1 cellular context compared by ENCODE assay signal in the genomic region with DNA sequence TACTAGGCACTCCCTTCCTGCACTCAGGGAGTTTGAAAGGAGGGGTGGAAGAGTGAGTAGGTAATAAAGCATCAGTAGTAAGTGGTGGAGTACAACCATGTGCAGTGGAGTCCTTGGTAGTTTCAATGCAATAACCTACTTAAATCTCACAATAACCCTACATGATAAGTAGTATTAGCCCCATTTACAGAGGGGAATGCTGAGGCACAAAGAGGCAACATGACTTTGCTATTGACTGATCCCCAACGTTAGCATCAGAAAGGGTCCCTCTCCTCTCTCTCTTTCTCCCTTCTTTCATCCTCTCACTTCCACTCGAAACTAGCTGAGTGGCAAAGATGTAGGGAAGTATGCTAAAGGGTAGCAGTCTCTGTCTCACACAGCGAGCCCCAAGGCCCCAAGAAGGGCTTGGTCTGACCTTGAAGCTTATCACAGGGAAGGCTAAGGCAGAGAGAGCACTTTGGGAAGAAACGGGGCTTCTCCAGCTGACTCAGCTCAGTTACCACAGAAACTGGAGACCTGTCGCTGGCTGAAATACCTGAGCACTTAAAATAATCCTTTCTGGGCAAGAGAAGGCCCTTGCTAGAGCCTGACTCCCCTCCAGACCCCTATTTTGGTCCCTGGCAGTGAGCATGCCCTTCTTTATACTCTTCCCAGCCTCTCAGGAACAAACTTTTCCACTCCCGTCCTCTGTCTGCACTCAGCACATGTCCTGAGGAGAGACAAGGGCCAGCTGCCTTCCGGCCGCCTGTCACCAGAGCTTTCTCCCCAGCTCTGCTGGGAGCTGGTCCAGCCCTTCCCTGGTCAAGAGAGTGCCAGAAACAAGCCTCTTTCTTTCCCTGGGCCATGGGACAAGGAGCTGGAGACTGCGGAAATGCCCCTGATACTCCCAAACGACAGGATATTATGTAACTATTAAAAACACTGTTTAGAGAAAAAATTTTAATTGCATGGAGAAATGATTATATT.
TF ChIP-seq lines count a peak whose summit lies in the region.

No MANE protein-coding gene starts in this region.

TF ChIP-seq in HEK293, 187 proteins besides CTCF, POLR2A, EP300 and RAD21 (continued from another document):
- TF ChIP-seq, protein P1, sequence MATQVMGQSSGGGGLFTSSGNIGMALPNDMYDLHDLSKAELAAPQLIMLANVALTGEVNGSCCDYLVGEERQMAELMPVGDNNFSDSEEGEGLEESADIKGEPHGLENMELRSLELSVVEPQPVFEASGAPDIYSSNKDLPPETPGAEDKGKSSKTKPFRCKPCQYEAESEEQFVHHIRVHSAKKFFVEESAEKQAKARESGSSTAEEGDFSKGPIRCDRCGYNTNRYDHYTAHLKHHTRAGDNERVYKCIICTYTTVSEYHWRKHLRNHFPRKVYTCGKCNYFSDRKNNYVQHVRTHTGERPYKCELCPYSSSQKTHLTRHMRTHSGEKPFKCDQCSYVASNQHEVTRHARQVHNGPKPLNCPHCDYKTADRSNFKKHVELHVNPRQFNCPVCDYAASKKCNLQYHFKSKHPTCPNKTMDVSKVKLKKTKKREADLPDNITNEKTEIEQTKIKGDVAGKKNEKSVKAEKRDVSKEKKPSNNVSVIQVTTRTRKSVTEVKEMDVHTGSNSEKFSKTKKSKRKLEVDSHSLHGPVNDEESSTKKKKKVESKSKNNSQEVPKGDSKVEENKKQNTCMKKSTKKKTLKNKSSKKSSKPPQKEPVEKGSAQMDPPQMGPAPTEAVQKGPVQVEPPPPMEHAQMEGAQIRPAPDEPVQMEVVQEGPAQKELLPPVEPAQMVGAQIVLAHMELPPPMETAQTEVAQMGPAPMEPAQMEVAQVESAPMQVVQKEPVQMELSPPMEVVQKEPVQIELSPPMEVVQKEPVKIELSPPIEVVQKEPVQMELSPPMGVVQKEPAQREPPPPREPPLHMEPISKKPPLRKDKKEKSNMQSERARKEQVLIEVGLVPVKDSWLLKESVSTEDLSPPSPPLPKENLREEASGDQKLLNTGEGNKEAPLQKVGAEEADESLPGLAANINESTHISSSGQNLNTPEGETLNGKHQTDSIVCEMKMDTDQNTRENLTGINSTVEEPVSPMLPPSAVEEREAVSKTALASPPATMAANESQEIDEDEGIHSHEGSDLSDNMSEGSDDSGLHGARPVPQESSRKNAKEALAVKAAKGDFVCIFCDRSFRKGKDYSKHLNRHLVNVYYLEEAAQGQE (tag by site-specific recombination; IDR thresholded peaks at IDR 0.05): no peak
- no peak for TF ChIP-seq ZBTB20 (tag by site-specific recombination; IDR thresholded peaks at IDR 0.05)
- peak; percentile 82 for TF ChIP-seq SCRT2 (tag by site-specific recombination; IDR thresholded peaks at IDR 0.05)
- TF ChIP-seq ZBTB17 (tag by site-specific recombination; IDR thresholded peaks at IDR 0.05): no peak
